1 cellular context compared by ENCODE assay signal in genomic region chr20:61433816-61434215, GRCh38.
TF ChIP-seq lines count a peak whose summit lies in the region.

No MANE protein-coding gene starts in this region.

TF ChIP-seq in neural cell, 6 proteins besides CTCF, POLR2A, EP300 and RAD21 (continued from another document):
- no peak for TF ChIP-seq REST (IDR thresholded peaks at IDR 0.05; ENCODE audit: borderline replicate concordance)
- TF ChIP-seq POLR2AphosphoS5 (IDR thresholded peaks at IDR 0.05): no peak
- no peak for TF ChIP-seq SMC3 (conservative IDR thresholded peaks at IDR 0.05; ENCODE audit: poor library complexity)
- no peak for TF ChIP-seq MXI1 (conservative IDR thresholded peaks at IDR 0.05; ENCODE audit: poor library complexity, severe bottlenecking)
